ENCODE assay signal across 16 cellular contexts in the genomic region with DNA sequence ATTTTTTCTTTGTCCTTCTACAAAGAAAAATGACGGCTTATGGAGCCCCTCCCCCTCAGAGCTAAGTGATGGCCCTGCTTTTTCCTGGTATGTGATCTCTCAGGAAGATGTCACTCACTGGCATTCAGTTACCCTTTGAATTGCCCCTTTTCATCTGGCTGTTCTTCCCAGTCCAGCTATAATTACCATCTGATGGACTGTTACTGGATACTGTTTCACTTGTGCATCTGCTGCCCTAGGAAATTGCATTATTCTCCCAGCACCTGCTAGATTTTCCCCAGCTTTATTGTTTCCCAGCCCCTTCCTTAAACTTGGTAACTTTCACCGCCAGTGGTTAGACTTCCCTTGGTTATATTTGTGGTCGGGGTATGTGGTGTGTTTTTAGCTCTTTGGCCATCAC.
A peak's percentile ranks its signal among the peaks of the same experiment; 100 is the strongest.
DNase-seq lines count a peak whose midpoint lies in the region; ATAC-seq and TF ChIP-seq lines count a peak whose summit lies in the region.
"Had no signal": no experiment of that assay in that cellular context is flagged by ENCODE, and none has a peak within 500 bp of the region (broad histone marks: within the 10 kb centered on the region; RNA-seq: fewer than 3 reads in every experiment).

No MANE protein-coding gene starts in this region.

- no peak for ATAC-seq in GM19324 (IDR thresholded peaks at IDR 0.05; ENCODE audit: low FRiP score, unreplicated experiment)
- ATAC-seq in GM18870 (IDR thresholded peaks at IDR 0.05; ENCODE audit: unreplicated experiment): no peak
- ATAC-seq: heart left ventricle; stimulated activated memory B cell treated with anti-CD40 and anti-IgM and Interleukin-4, amounts not matched to agents 10 μg/mL and 1 μg/mL and 100 μg/mL, for 72 hours had no signal

- CTCF ChIA-PET in HEK293 (lab: Yijun Ruan, JAX): interaction anchor here (0.6 to 1.5 kb wide), 2 partner anchors 33 to 1537 kb away, joined by 3 to 4 read pairs; no protein-coding TSS in a partner anchor

- H3K9me3 ChIP-seq in HEK293 (ENCODE audit: control insufficient read depth, insufficient read depth, low read depth, low read length): no peaks in the 10 kb centered on the region
- H3K9me3 ChIP-seq: esophagus muscularis mucosa, heart left ventricle had no signal

- peak; percentile 81 for DNase-seq in NCI-H2029 (lab: John Stamatoyannopoulos, UW)
- peak; percentile 92 to 97 for DNase-seq in NCI-H524 (lab: John Stamatoyannopoulos, UW)
- DNase-seq in left kidney (ENCODE audit: low read depth, low spot score): peak; percentile 77
- no peak for DNase-seq in dermis blood vessel endothelial cell
- DNase-seq in T1000 (lab: John Stamatoyannopoulos, UW): no peak
- DNase-seq: activated naive CD8-positive, alpha-beta T cell treated with anti-CD3 and anti-CD28 coated beads, Interleukin-2, amount 10 ng/mL, durations not matched to agents 7 days and 5 days; heart left ventricle; IMR-90; retina; T-helper 1 cell; WERI-Rb-1 had no signal

- H3K4me3 ChIP-seq in HEK293 (ENCODE audit: low read depth, low read length): no peak overlapping the region
- H3K4me3 ChIP-seq: esophagus muscularis mucosa, heart left ventricle had no signal

- H3K36me3 ChIP-seq in HEK293 (ENCODE audit: control insufficient read depth in 2 of 2, insufficient read depth in 1 of 2, low read length in 2 of 2): no peaks in the 10 kb centered on the region
- H3K36me3 ChIP-seq: esophagus muscularis mucosa, heart left ventricle, WERI-Rb-1 had no signal

- TF ChIP-seq CTCF in HEK293 (tag by site-specific recombination; IDR thresholded peaks at IDR 0.05): no peak

- H3K4me1 ChIP-seq in HEK293 (ENCODE audit: control insufficient read depth, insufficient read depth, low read length): peaks cover 8% of the 10 kb centered on the region

- H3K27ac ChIP-seq in HEK293 (ENCODE audit: extremely low read depth, low read depth, low read length): no peak overlapping the region
- H3K27ac ChIP-seq: esophagus muscularis mucosa, heart left ventricle, WERI-Rb-1 had no signal

- POLR2A ChIA-PET in HEK293 (lab: Yijun Ruan, JAX): no interaction called here

TF ChIP-seq in HEK293, 187 proteins besides CTCF, POLR2A, EP300 and RAD21:
- TF ChIP-seq SP7 (tag by site-specific recombination; IDR thresholded peaks at IDR 0.05): 0 out of 2 replicates have a peak, but pooled peaks have one; percentile 31
- TF ChIP-seq, protein P1, sequence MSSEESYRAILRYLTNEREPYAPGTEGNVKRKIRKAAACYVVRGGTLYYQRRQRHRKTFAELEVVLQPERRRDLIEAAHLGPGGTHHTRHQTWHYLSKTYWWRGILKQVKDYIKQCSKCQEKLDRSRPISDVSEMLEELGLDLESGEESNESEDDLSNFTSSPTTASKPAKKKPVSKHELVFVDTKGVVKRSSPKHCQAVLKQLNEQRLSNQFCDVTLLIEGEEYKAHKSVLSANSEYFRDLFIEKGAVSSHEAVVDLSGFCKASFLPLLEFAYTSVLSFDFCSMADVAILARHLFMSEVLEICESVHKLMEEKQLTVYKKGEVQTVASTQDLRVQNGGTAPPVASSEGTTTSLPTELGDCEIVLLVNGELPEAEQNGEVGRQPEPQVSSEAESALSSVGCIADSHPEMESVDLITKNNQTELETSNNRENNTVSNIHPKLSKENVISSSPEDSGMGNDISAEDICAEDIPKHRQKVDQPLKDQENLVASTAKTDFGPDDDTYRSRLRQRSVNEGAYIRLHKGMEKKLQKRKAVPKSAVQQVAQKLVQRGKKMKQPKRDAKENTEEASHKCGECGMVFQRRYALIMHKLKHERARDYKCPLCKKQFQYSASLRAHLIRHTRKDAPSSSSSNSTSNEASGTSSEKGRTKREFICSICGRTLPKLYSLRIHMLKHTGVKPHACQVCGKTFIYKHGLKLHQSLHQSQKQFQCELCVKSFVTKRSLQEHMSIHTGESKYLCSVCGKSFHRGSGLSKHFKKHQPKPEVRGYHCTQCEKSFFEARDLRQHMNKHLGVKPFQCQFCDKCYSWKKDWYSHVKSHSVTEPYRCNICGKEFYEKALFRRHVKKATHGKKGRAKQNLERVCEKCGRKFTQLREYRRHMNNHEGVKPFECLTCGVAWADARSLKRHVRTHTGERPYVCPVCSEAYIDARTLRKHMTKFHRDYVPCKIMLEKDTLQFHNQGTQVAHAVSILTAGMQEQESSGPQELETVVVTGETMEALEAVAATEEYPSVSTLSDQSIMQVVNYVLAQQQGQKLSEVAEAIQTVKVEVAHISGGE (tag by site-specific recombination; conservative IDR thresholded peaks at IDR 0.05; ENCODE audit: low read depth): no peak

Comparison
In these comparisons a context has a peak if more than half of its experiments do, and no peak if none do; other contexts are left out.
1. DNase-seq: peak in NCI-H2029 (single experiment), NCI-H524 (2 of 2) and left kidney (single experiment); none in dermis blood vessel endothelial cell (single experiment) and T1000 (single experiment).